In genomic region chr19:49361438-49362047, GRCh38 we compare ENCODE assay signal across 1 cellular context.
TF ChIP-seq lines count a peak whose summit lies in the region.

No MANE protein-coding gene starts in this region.

TF ChIP-seq in IMR-90, 13 proteins besides CTCF, POLR2A, EP300 and RAD21:
- TF ChIP-seq MXI1 (IDR thresholded peaks at IDR 0.05; ENCODE audit: borderline replicate concordance, low read depth, low read length) (peak; percentile 24; the same call in 1 of the 2 replicates), MAFK (IDR thresholded peaks at IDR 0.05; ENCODE audit: low read depth, low read length) (no peak), MAZ (IDR thresholded peaks at IDR 0.05; ENCODE audit: borderline replicate concordance, low read depth, low read length) (peak; percentile 86)
